Comparison of ENCODE assay signal across 1 cellular context in the genomic region with DNA sequence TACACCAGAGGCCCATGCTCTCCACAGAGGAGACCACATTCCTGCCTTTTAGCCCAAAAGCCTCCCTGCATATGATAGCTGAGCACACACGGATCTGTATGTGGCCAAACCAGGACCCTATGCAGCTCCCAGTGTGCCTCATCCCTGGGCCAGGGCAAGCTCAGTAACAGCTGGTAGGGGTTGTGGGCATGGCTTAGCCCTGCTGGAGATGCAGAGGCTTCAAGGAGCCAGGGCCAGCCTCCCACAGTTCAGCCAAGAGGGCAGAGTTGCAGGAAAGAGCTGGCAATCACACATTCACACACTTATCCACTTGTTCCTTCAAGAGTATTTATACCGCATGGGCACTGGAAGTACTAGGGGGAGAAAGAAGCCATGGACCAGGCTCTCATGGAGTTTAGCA.
TF ChIP-seq lines count a peak whose summit lies in the region.

No MANE protein-coding gene starts in this region.

TF ChIP-seq in IMR-90, 13 proteins besides CTCF, POLR2A, EP300 and RAD21:
- TF ChIP-seq CEBPB (IDR thresholded peaks at IDR 0.05; ENCODE audit: low read depth, low read length) (no peak), CHD1 (IDR thresholded peaks at IDR 0.05; ENCODE audit: low read depth, low read length) (no peak), MAFK (IDR thresholded peaks at IDR 0.05; ENCODE audit: low read depth, low read length) (no peak), FOS (IDR thresholded peaks at IDR 0.05; ENCODE audit: low read depth, low read length) (no peak), SMC3 (IDR thresholded peaks at IDR 0.05; ENCODE audit: low read depth, low read length) (no peak), RFX5 (IDR thresholded peaks at IDR 0.05; ENCODE audit: low read depth, low read length) (no peak), RCOR1 (IDR thresholded peaks at IDR 0.05; ENCODE audit: insufficient replicate concordance, low read length) (no peak)
- TF ChIP-seq, protein P1, sequence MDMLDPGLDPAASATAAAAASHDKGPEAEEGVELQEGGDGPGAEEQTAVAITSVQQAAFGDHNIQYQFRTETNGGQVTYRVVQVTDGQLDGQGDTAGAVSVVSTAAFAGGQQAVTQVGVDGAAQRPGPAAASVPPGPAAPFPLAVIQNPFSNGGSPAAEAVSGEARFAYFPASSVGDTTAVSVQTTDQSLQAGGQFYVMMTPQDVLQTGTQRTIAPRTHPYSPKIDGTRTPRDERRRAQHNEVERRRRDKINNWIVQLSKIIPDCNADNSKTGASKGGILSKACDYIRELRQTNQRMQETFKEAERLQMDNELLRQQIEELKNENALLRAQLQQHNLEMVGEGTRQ (IDR thresholded peaks at IDR 0.05; ENCODE audit: low read depth, low read length) = no peak
